2 cellular contexts compared by ENCODE assay signal in genomic region chr10:26738354-26738753, GRCh38.
TF ChIP-seq lines count a peak whose summit lies in the region.

No MANE protein-coding gene starts in this region.

TF ChIP-seq in GM12878, 131 proteins besides CTCF, POLR2A, EP300 and RAD21:
- TF ChIP-seq, protein P1, sequence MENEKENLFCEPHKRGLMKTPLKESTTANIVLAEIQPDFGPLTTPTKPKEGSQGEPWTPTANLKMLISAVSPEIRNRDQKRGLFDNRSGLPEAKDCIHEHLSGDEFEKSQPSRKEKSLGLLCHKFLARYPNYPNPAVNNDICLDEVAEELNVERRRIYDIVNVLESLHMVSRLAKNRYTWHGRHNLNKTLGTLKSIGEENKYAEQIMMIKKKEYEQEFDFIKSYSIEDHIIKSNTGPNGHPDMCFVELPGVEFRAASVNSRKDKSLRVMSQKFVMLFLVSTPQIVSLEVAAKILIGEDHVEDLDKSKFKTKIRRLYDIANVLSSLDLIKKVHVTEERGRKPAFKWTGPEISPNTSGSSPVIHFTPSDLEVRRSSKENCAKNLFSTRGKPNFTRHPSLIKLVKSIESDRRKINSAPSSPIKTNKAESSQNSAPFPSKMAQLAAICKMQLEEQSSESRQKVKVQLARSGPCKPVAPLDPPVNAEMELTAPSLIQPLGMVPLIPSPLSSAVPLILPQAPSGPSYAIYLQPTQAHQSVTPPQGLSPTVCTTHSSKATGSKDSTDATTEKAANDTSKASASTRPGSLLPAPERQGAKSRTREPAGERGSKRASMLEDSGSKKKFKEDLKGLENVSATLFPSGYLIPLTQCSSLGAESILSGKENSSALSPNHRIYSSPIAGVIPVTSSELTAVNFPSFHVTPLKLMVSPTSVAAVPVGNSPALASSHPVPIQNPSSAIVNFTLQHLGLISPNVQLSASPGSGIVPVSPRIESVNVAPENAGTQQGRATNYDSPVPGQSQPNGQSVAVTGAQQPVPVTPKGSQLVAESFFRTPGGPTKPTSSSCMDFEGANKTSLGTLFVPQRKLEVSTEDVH (IDR thresholded peaks at IDR 0.05; ENCODE audit: low read depth, partially characterized antibody) = no peak
- TF ChIP-seq TARDBP (IDR thresholded peaks at IDR 0.05; ENCODE audit: borderline replicate concordance) (no peak), POLR2AphosphoS2 (IDR thresholded peaks at IDR 0.05; ENCODE audit: low read depth, low read length) (no peak), CREB1 (IDR thresholded peaks at IDR 0.05; ENCODE audit: low read depth) (no peak)

TF ChIP-seq in liver, 16 proteins besides CTCF, POLR2A, EP300 and RAD21:
- TF ChIP-seq GABPA (IDR thresholded peaks at IDR 0.05 in 1 of 2, conservative IDR thresholded peaks at IDR 0.05 in 1 of 2) (no peak), SP1 (IDR thresholded peaks at IDR 0.05) (no peak), HNF4A (conservative IDR thresholded peaks at IDR 0.05) (peak; percentile 50 to 61)
TF ChIP-seq in liver: peak in this region for 1.
